ENCODE assay signal across 12 cellular contexts in the genomic region with DNA sequence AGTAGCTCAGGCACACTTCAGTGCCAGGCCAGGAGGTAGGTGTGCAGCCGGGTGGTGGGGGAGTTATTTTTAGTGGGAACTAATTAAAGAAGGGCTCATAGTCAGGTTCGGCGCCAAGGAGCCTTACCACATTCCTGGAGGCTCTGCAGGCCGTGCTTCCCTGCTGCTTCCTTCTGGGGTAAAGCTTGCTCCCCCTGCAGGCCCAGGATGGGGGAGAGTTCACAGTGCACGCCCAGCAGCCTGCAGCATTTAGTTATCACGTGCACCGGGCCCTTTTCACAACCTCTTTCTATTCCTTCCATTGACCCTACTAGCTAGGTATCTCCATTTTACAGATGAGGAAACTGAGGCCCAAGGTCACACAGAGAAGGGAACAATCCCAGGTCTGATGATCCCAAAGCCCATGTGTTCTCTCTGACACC. TPM values are rescaled to one million over a fixed set of nuclear protein-coding genes. Genes with fewer than 3 reads are reported as not detected.
DNase-seq lines count a peak whose midpoint lies in the region; ATAC-seq, FAIRE-seq and TF ChIP-seq lines count a peak whose summit lies in the region.
"Had no signal": no experiment of that assay in that cellular context is flagged by ENCODE, and none has a peak within 500 bp of the region (broad histone marks: within the 10 kb centered on the region; RNA-seq: fewer than 3 reads in every experiment).

No MANE protein-coding gene starts in this region.

- RAD21 ChIA-PET in GM12878 (lab: Charles Lee; ENCODE audit: unreplicated experiment), result no interaction called here

- H3K4me3 Mint-ChIP-seq in glutamatergic neuron (ENCODE audit: unreplicated experiment), result no peak overlapping the region
- H3K4me3 Mint-ChIP-seq: T-cell had no signal

- H3K36me3 Mint-ChIP-seq in glutamatergic neuron (ENCODE audit: unreplicated experiment), result peaks cover 19% of the 10 kb centered on the region
- H3K36me3 Mint-ChIP-seq: T-cell had no signal

- H3K27ac ChIP-seq in HEK293 (ENCODE audit: extremely low read depth, low read depth, low read length), result no peak overlapping the region
- no peak overlapping the region for H3K27ac ChIP-seq in GM12878 (ENCODE audit: control insufficient read depth, insufficient read depth)
- no peak overlapping the region for H3K27ac ChIP-seq in upper lobe of left lung
- H3K27ac ChIP-seq: epithelial cell of prostate, vagina had no signal

- H3K27me3 Mint-ChIP-seq in glutamatergic neuron (ENCODE audit: unreplicated experiment), result peaks cover 18% of the 10 kb centered on the region

- POLR2A ChIA-PET in HEK293 (lab: Yijun Ruan, JAX) (no interaction called here), GM12878 (lab: Charles Lee) (no interaction called here)

- TF ChIP-seq POLR2A in GM12878 (IDR thresholded peaks at IDR 0.05; ENCODE audit: low read depth, low read length) (no peak), upper lobe of left lung (IDR thresholded peaks at IDR 0.05) (no peak)

- in situ Hi-C loops in GM12878 (cut with MboI), result no loop called here

- peaks cover 9% of the 10 kb centered on the region for H3K9me3 Mint-ChIP-seq in glutamatergic neuron (ENCODE audit: unreplicated experiment)
- H3K9me3 Mint-ChIP-seq: T-cell had no signal

- H3K4me1 Mint-ChIP-seq in glutamatergic neuron (ENCODE audit: low read depth, unreplicated experiment), result peaks cover 19% of the 10 kb centered on the region

- no peak overlapping the region for H2AFZ ChIP-seq in GM12878 (ENCODE audit: control insufficient read depth, low read depth, low read length)

- H3K9ac ChIP-seq in GM12878 (ENCODE audit: control insufficient read depth, insufficient read depth, low read length), result no peak overlapping the region

- TF ChIP-seq RAD21 in GM12878 (IDR thresholded peaks at IDR 0.05; ENCODE audit: insufficient read depth, low read depth, low read length), result no peak

- SMC1A ChIA-PET in GM12878 (lab: Charles Lee; ENCODE audit: uncharacterized antibody, unreplicated experiment), result interaction anchor here (1.0 kb wide), 1 partner anchor 14 kb away, joined by 4 read pairs; no protein-coding TSS in a partner anchor

- H3K36me3 ChIP-seq in HEK293 (ENCODE audit: control insufficient read depth in 2 of 2, insufficient read depth in 1 of 2, low read length in 2 of 2) (no peaks in the 10 kb centered on the region), GM12878 (ENCODE audit: control insufficient read depth in 2 of 2, insufficient read depth in 2 of 2, low read length in 1 of 2) (no peaks in the 10 kb centered on the region), mucosa of descending colon (ENCODE audit: low read depth) (no peaks in the 10 kb centered on the region), upper lobe of left lung (no peaks in the 10 kb centered on the region)
- H3K36me3 ChIP-seq: vagina had no signal

- no peak overlapping the region for H3K4me3 ChIP-seq in HEK293 (ENCODE audit: low read depth, low read length)
- no peak overlapping the region for H3K4me3 ChIP-seq in GM12878
- no peak overlapping the region for H3K4me3 ChIP-seq in mucosa of descending colon
- no peak overlapping the region for H3K4me3 ChIP-seq in upper lobe of left lung
- H3K4me3 ChIP-seq: vagina had no signal

- TF ChIP-seq EP300 in GM12878 (IDR thresholded peaks at IDR 0.05; ENCODE audit: borderline replicate concordance in 1 of 2, control insufficient read depth in 1 of 2, low read depth in 2 of 2, low read length in 2 of 2) (no peak), upper lobe of left lung (IDR thresholded peaks at IDR 0.05) (no peak)

- CTCF ChIA-PET in HEK293 (lab: Yijun Ruan, JAX), result interaction anchor here (1.2 kb wide), 2 partner anchors 30 to 79 kb away, joined by 3 read pairs; no protein-coding TSS in a partner anchor
- CTCF ChIA-PET in GM12878 (lab: Yijun Ruan, JAX), result interaction anchor here (1.6 to 1.7 kb wide), 2 partner anchors 13 to 81 kb away, joined by 4 to 5 read pairs; no protein-coding TSS in a partner anchor

- no TSS peak for BruUV-seq in GM12878 (replicated peaks; lab: Mats Ljungman, UMichigan)

- no peaks in the 10 kb centered on the region for H3K79me2 ChIP-seq in GM12878 (ENCODE audit: control insufficient read depth, insufficient read depth, low read length)

- H3K4me2 ChIP-seq in GM12878 (ENCODE audit: control insufficient read depth, insufficient read depth), result no peak overlapping the region

- no peak for FAIRE-seq in GM12878 (lab: Jason Lieb, UNC)

- DNase-seq in Daoy (ENCODE audit: low read depth), result peak; percentile 41
- no peak for DNase-seq in GM12878 (ENCODE audit: low read depth, low spot score)
- peak in 2 of 3 donors; percentile 60 to 65 for DNase-seq in mucosa of descending colon
- no peak for DNase-seq in upper lobe of left lung
- DNase-seq in glutamatergic neuron, result no peak
- DNase-seq: stimulated activated CD4-positive, alpha-beta T cell treated with anti-CD3 and anti-CD28 coated beads, Interleukin-4, amount 100 ng/mL, for 4 hours; T-cell had no signal

- H3K27me3 ChIP-seq in GM12878 (replicated peaks in 1 of 2; ENCODE audit: control insufficient read depth in 2 of 2, insufficient read depth in 2 of 2, low read length in 1 of 2) (peaks cover 0 to 9% of the 10 kb centered on the region in 2 experiments; a peak in 3 of 4 replicates), upper lobe of left lung (peaks cover 0 to 31% (median 10%) of the 10 kb centered on the region in 4 donors)
- H3K27me3 ChIP-seq: vagina had no signal

- no peaks in the 10 kb centered on the region for H3K9me3 ChIP-seq in HEK293 (ENCODE audit: control insufficient read depth, insufficient read depth, low read depth, low read length)
- H3K9me3 ChIP-seq in GM12878 (replicated peaks; ENCODE audit: control insufficient read depth, insufficient read depth, low read length), result no peaks in the 10 kb centered on the region
- no peaks in the 10 kb centered on the region for H3K9me3 ChIP-seq in mucosa of descending colon
- H3K9me3 ChIP-seq in upper lobe of left lung, result no peaks in the 10 kb centered on the region
- H3K9me3 ChIP-seq: vagina had no signal

- intact Hi-C loops in GM12878 (cut with micrococcal nuclease; ENCODE audit: unreplicated experiment) (no loop called here), mucosa of descending colon (cut with DNase I, micrococcal nuclease) (no loop called here)

- 7% methylated on average over 7 of the region's 7 CpGs for WGBS in GM12878 (ENCODE audit: insufficient coverage, insufficient replicate concordance, low lambda C conversion rate, missing lambda C conversion rate)
- WGBS in upper lobe of left lung, 2 donors, result 16 to 35% methylated on average over 6 to 7 of the region's 7 CpGs

- H4K20me1 ChIP-seq in GM12878 (ENCODE audit: control insufficient read depth, insufficient read depth), result no peaks in the 10 kb centered on the region

- H3K4me1 ChIP-seq in HEK293 (ENCODE audit: control insufficient read depth, insufficient read depth, low read length), result peaks cover 2% of the 10 kb centered on the region; the same call in 1 of the 2 replicates
- no peaks in the 10 kb centered on the region for H3K4me1 ChIP-seq in GM12878 (ENCODE audit: control insufficient read depth, insufficient read depth, low read length)
- no peaks in the 10 kb centered on the region for H3K4me1 ChIP-seq in mucosa of descending colon (ENCODE audit: low read depth)
- peaks cover 5 to 18% (median 7%) of the 10 kb centered on the region in 4 donors for H3K4me1 ChIP-seq in upper lobe of left lung

- H3K27ac Mint-ChIP-seq in glutamatergic neuron (ENCODE audit: unreplicated experiment), result no peak overlapping the region
- H3K27ac Mint-ChIP-seq: T-cell had no signal

- ATAC-seq in GM12878, result 0 out of 3 replicates have a peak, but pooled peaks have one; percentile 34
- ATAC-seq in mucosa of descending colon, result peak; percentile 62
- ATAC-seq in upper lobe of left lung (ENCODE audit: low FRiP score in 2 of 2), result no peak
- ATAC-seq in HG03520 (IDR thresholded peaks at IDR 0.05; ENCODE audit: unreplicated experiment), result no peak
- ATAC-seq: T-cell had no signal

- TF ChIP-seq CTCF in HEK293 (tag by site-specific recombination; IDR thresholded peaks at IDR 0.05) (no peak), GM12878 (IDR thresholded peaks at IDR 0.05 in 2 of 3, conservative IDR thresholded peaks at IDR 0.05 in 1 of 3; ENCODE audit: control insufficient read depth in 2 of 3, extremely low read depth in 1 of 3, insufficient read depth in 1 of 3, low read depth in 3 of 3, low read length in 3 of 3) (peak in 1 of 3 experiments; percentile 20; a peak in 1 of 6 replicates), mucosa of descending colon (IDR thresholded peaks at IDR 0.05) (no peak), upper lobe of left lung (IDR thresholded peaks at IDR 0.05) (peak in 1 of 6 experiments; percentile 14), glutamatergic neuron (IDR thresholded peaks at IDR 0.05; ENCODE audit: partially characterized antibody, unreplicated experiment) (no peak)

TF ChIP-seq in HEK293, 187 proteins besides CTCF, POLR2A, EP300 and RAD21 (continues in another document):
- TF ChIP-seq ZNF785 (tag by site-specific recombination; IDR thresholded peaks at IDR 0.05) (no peak), ZNF510 (tag by site-specific recombination; IDR thresholded peaks at IDR 0.05; ENCODE audit: insufficient replicate concordance) (no peak), ZNF548 (tag by site-specific recombination; IDR thresholded peaks at IDR 0.05) (no peak)

TF ChIP-seq in GM12878, 131 proteins besides CTCF, POLR2A, EP300 and RAD21 (continues in another document):
- no peak for TF ChIP-seq KLF5 (IDR thresholded peaks at IDR 0.05; ENCODE audit: partially characterized antibody)
- no peak for TF ChIP-seq NFIC (IDR thresholded peaks at IDR 0.05; ENCODE audit: low read depth, low read length)
- TF ChIP-seq SUPT20H (IDR thresholded peaks at IDR 0.05; ENCODE audit: borderline replicate concordance, control insufficient read depth, low read depth, low read length), result no peak

RNA-seq across cellular contexts. Expression of a gene that starts 2.5 kb away (rescaled TPM):
- not detected in 2 replicates for total RNA-seq in Daoy (2014; rRNA removed; shearing (Covaris generic))
- total RNA-seq in GM12878 (2013; cell fraction: nucleolus; rRNA removed), result not detected in 2 replicates
- total RNA-seq in GM12878 (2014; rRNA removed), result not detected in 2 replicates
- not detected in 2 replicates for total RNA-seq in GM12878 (2014; rRNA removed; fragmentation: Illumina TruSeq; extraction: Trizol)
- not detected in 2 replicates for total RNA-seq in GM12878 (2021)
- polyA plus RNA-seq in GM12878 (2011; ENCODE audit: low read depth), result not detected
- polyA plus RNA-seq in GM12878 (2011; rRNA removed), result not detected in 2 replicates
- not detected in 2 replicates for polyA plus RNA-seq in GM12878 (2011; cell fraction: cytosol; rRNA removed)
- polyA plus RNA-seq in GM12878 (2011; cell fraction: nucleus; rRNA removed), result not detected in 2 replicates
- not detected in 2 replicates for polyA plus RNA-seq in GM12878 (2012)
- not detected in 2 replicates for polyA plus RNA-seq in GM12878 (2014; fragmentation: Illumina TruSeq; extraction: Trizol)
- polyA plus RNA-seq in GM12878 (2014; fragmentation: Nextera tagmentation; extraction: Ambion mirVana), result not detected
- polyA plus RNA-seq in GM12878 (2014; rRNA removed), result not detected in 2 replicates
- not detected for polyA plus RNA-seq in GM12878 (2016; fragmentation: Nextera tagmentation; extraction: Ambion mirVana)
- not detected in 2 replicates for polyA minus RNA-seq in GM12878 (2011; rRNA and poly(A)+ RNA removed)
- not detected in 2 replicates for polyA minus RNA-seq in GM12878 (2011; cell fraction: cytosol; rRNA and poly(A)+ RNA removed)
- not detected in 2 replicates for polyA minus RNA-seq in GM12878 (2011; cell fraction: nucleus; rRNA and poly(A)+ RNA removed)
- total RNA-seq in mucosa of descending colon, result under 1 TPM; 0.32 to 0.99 (median 0.78) TPM
- total RNA-seq in upper lobe of left lung, result 1 to 10 TPM in 1 of 6 donors, under 1 TPM in 1, not detected in 4; 0.15 to 1.1 TPM
- 7.7 TPM for total RNA-seq in glutamatergic neuron (ENCODE audit: unreplicated experiment)
- total RNA-seq: mononuclear cell, T-cell, vagina had no signal

Comparison
In these comparisons a context has a peak if more than half of its experiments do, and no peak if none do; other contexts are left out.
1. DNase-seq: peak in Daoy (single experiment) and mucosa of descending colon (2 of 3); none in GM12878 (single experiment), upper lobe of left lung (0 of 2) and glutamatergic neuron (single experiment).
2. ATAC-seq: peak in GM12878 (single experiment) and mucosa of descending colon (single experiment); none in upper lobe of left lung (0 of 2) and HG03520 (single experiment).